ENCODE assay signal across 1 cellular context in the genomic region with DNA sequence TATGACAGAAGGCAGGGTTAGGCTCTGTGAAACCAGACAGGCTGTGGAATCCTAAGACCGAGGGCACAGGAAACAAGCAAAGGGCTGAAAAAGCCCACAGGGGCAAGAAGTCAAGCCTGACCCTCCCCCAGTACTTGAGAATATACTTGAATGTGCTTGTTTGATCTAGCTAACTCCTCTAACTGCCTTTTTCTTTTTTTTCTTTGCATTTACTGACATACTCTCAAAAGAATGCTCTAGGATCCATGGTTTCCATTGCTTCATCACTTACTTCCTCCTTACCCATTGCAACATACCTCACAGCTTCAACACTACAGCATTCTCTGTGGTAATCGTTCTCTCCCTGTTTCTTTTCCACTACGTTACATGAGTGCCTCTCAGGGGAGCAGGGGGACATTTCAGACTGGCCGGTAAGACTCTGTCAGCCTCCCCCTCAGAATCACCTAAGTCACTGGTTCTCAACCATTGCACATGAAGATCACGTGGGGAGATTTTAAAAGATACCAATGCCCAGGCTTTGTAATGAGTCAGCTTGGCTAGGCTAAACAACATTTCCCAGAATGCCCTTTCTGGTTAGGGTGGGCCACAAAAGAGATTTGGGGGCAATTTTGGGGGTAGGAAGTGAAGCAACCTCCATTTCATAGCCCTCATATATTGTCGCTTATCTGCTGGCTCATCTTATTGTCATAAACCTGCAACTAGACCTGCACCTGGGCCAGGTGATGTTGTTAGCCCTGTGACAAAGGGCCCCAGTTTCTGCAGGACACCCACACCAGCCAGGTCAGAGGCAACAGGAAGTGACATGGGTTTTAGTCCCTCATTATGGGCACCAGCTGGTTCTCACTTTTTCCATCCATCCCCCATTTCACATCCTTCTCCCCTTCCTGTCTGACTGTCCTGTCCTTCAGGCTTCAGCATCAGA.
TF ChIP-seq lines count a peak whose summit lies in the region.

No MANE protein-coding gene starts in this region.

TF ChIP-seq in K562, 482 proteins besides CTCF, POLR2A, EP300 and RAD21 (continued from another document):
- TF ChIP-seq, protein P1, sequence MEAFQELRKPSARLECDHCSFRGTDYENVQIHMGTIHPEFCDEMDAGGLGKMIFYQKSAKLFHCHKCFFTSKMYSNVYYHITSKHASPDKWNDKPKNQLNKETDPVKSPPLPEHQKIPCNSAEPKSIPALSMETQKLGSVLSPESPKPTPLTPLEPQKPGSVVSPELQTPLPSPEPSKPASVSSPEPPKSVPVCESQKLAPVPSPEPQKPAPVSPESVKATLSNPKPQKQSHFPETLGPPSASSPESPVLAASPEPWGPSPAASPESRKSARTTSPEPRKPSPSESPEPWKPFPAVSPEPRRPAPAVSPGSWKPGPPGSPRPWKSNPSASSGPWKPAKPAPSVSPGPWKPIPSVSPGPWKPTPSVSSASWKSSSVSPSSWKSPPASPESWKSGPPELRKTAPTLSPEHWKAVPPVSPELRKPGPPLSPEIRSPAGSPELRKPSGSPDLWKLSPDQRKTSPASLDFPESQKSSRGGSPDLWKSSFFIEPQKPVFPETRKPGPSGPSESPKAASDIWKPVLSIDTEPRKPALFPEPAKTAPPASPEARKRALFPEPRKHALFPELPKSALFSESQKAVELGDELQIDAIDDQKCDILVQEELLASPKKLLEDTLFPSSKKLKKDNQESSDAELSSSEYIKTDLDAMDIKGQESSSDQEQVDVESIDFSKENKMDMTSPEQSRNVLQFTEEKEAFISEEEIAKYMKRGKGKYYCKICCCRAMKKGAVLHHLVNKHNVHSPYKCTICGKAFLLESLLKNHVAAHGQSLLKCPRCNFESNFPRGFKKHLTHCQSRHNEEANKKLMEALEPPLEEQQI (IDR thresholded peaks at IDR 0.05): no peak
- TF ChIP-seq TCF7L2 (IDR thresholded peaks at IDR 0.05; ENCODE audit: low read depth, low read length) (no peak), ZNF316 (IDR thresholded peaks at IDR 0.05) (0 out of 2 replicates have a peak, but pooled peaks have one; percentile 23), SIRT6 (IDR thresholded peaks at IDR 0.05; ENCODE audit: low read depth, low read length) (no peak), TAF1 (IDR thresholded peaks at IDR 0.05; ENCODE audit: control insufficient read depth, extremely low read depth, insufficient read depth, low read length, severe bottlenecking) (no peak), ZBTB8A (IDR thresholded peaks at IDR 0.05; ENCODE audit: partially characterized antibody) (no peak), ZBTB7A (IDR thresholded peaks at IDR 0.05; ENCODE audit: borderline replicate concordance, control insufficient read depth, low read depth, low read length) (no peak)
- TF ChIP-seq, protein P2, sequence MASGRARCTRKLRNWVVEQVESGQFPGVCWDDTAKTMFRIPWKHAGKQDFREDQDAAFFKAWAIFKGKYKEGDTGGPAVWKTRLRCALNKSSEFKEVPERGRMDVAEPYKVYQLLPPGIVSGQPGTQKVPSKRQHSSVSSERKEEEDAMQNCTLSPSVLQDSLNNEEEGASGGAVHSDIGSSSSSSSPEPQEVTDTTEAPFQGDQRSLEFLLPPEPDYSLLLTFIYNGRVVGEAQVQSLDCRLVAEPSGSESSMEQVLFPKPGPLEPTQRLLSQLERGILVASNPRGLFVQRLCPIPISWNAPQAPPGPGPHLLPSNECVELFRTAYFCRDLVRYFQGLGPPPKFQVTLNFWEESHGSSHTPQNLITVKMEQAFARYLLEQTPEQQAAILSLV (tag; IDR thresholded peaks at IDR 0.05): peak; percentile 53; the same call in 1 of the 2 replicates
TF ChIP-seq in K562: peak in this region for 37.
